Comparison of ENCODE assay signal across 24 cellular contexts in genomic region chrY:16474061-16474460, GRCh38.
"Had no signal": no experiment of that assay in that cellular context is flagged by ENCODE, and none has a peak within 500 bp of the region (broad histone marks: within the 10 kb centered on the region; RNA-seq: fewer than 3 reads in every experiment).

No MANE protein-coding gene starts in this region.

- H3K4me1 Mint-ChIP-seq: immature natural killer cell; mesothelial cell of epicardium; naive thymus-derived CD4-positive, alpha-beta T cell; nephron; neural progenitor cell; stimulated activated naive B cell treated with anti-CD40 and anti-IgM and Interleukin-4, amounts not matched to agents 10 μg/mL and 1 μg/mL and 100 μg/mL, for 72 hours had no signal

- H3K36me3 Mint-ChIP-seq: immature natural killer cell; mesothelial cell of epicardium; naive thymus-derived CD4-positive, alpha-beta T cell; neural progenitor cell; stimulated activated naive B cell treated with anti-CD40 and anti-IgM and Interleukin-4, amounts not matched to agents 10 μg/mL and 1 μg/mL and 100 μg/mL, for 72 hours had no signal

- DNase-seq: dorsolateral prefrontal cortex; effector CD4-positive, alpha-beta T cell; foreskin melanocyte; hypothalamus; immature natural killer cell; islet precursor cell; kidney glomerular epithelial cell; left colon; left ventricle myocardium superior; lower lobe of right lung; mucosa of descending colon; naive thymus-derived CD4-positive, alpha-beta T cell; right lobe of liver; small intestine; stimulated activated CD4-positive, alpha-beta T cell treated with anti-CD3 and anti-CD28 coated beads, Interleukin-15, amount 100 ng/mL, for 24 hours; stimulated activated CD4-positive, alpha-beta T cell treated with anti-CD3 and anti-CD28 coated beads, Interleukin-2, amount 100 ng/mL, for 48 hours; stimulated activated naive B cell treated with anti-CD40 and anti-IgM and Interleukin-4, amounts not matched to agents 10 μg/mL and 1 μg/mL and 100 μg/mL, for 72 hours; upper lobe of left lung had no signal

- H3K27me3 Mint-ChIP-seq: naive thymus-derived CD4-positive, alpha-beta T cell; progenitor cell of endocrine pancreas; stimulated activated naive B cell treated with anti-CD40 and anti-IgM and Interleukin-4, amounts not matched to agents 10 μg/mL and 1 μg/mL and 100 μg/mL, for 72 hours; stimulated activated naive CD8-positive, alpha-beta T cell treated with anti-CD3 and anti-CD28 coated beads, Interleukin-15, Interleukin-2, amounts not matched to agents 100 ng/mL and 50 ng/mL, for 24 hours had no signal

- H3K9me3 Mint-ChIP-seq: mesothelial cell of epicardium; nephron; neural progenitor cell; stimulated activated naive CD8-positive, alpha-beta T cell treated with anti-CD3 and anti-CD28 coated beads, Interleukin-15, Interleukin-2, amounts not matched to agents 100 ng/mL and 50 ng/mL, for 24 hours had no signal

- H3K27ac Mint-ChIP-seq: immature natural killer cell; mesothelial cell of epicardium; naive thymus-derived CD4-positive, alpha-beta T cell; nephron; neural progenitor cell; progenitor cell of endocrine pancreas; stimulated activated naive B cell treated with anti-CD40 and anti-IgM and Interleukin-4, amounts not matched to agents 10 μg/mL and 1 μg/mL and 100 μg/mL, for 72 hours; stimulated activated naive CD8-positive, alpha-beta T cell treated with anti-CD3 and anti-CD28 coated beads, Interleukin-15, Interleukin-2, amounts not matched to agents 100 ng/mL and 50 ng/mL, for 24 hours had no signal

- ATAC-seq: esophagus mucosa; left colon; left ventricle myocardium superior; lower lobe of right lung; mucosa of descending colon; naive thymus-derived CD4-positive, alpha-beta T cell; right lobe of liver; stimulated activated naive B cell treated with anti-CD40 and anti-IgM and Interleukin-4, amounts not matched to agents 10 μg/mL and 1 μg/mL and 100 μg/mL, for 72 hours had no signal

- H3K4me3 Mint-ChIP-seq: immature natural killer cell; mesothelial cell of epicardium; naive thymus-derived CD4-positive, alpha-beta T cell; nephron; neural progenitor cell; stimulated activated naive B cell treated with anti-CD40 and anti-IgM and Interleukin-4, amounts not matched to agents 10 μg/mL and 1 μg/mL and 100 μg/mL, for 72 hours; stimulated activated naive CD8-positive, alpha-beta T cell treated with anti-CD3 and anti-CD28 coated beads, Interleukin-15, Interleukin-2, amounts not matched to agents 100 ng/mL and 50 ng/mL, for 24 hours had no signal
